ENCODE assay signal across 9 cellular contexts in genomic region chr16:4351880-4352279, GRCh38. TPM values are rescaled to one million over a fixed set of nuclear protein-coding genes. Genes with fewer than 3 reads are reported as not detected.
A peak's percentile ranks its signal among the peaks of the same experiment; 100 is the strongest.
DNase-seq lines count a peak whose midpoint lies in the region; ATAC-seq and TF ChIP-seq lines count a peak whose summit lies in the region.
"Had no signal": no experiment of that assay in that cellular context is flagged by ENCODE, and none has a peak within 500 bp of the region (broad histone marks: within the 10 kb centered on the region; RNA-seq: fewer than 3 reads in every experiment).

No MANE protein-coding gene starts in this region.

- peaks cover 31% of the 10 kb centered on the region for H3K36me3 Mint-ChIP-seq in CD8-positive, alpha-beta T cell
- H3K36me3 Mint-ChIP-seq in activated naive CD8-positive, alpha-beta T cell treated with anti-CD3 and anti-CD28 coated beads, Interleukin-2, amount 50 U/mL, for 24 hours (ENCODE audit: low read depth), result peaks cover 15% of the 10 kb centered on the region
- H3K36me3 Mint-ChIP-seq in nephron (ENCODE audit: low read depth), result peaks cover 3% of the 10 kb centered on the region

- H3K4me1 Mint-ChIP-seq in CD8-positive, alpha-beta T cell (ENCODE audit: low read depth), result peaks cover 38% of the 10 kb centered on the region
- H3K4me1 Mint-ChIP-seq in activated naive CD8-positive, alpha-beta T cell treated with anti-CD3 and anti-CD28 coated beads, Interleukin-2, amount 50 U/mL, for 24 hours, result peaks cover 27% of the 10 kb centered on the region
- peaks cover 12% of the 10 kb centered on the region for H3K4me1 Mint-ChIP-seq in nephron

- no peaks in the 10 kb centered on the region for H3K9me3 ChIP-seq in CD8-positive, alpha-beta T cell (ENCODE audit: low read length)
- no peaks in the 10 kb centered on the region for H3K9me3 ChIP-seq in Karpas-422 (ENCODE audit: low read length)
- H3K9me3 ChIP-seq: vagina had no signal

- peaks cover 7% of the 10 kb centered on the region; the same call in 1 of the 2 replicates for H4K20me1 ChIP-seq in Karpas-422 (ENCODE audit: insufficient read depth, low read depth, low read length)

- peak overlapping the region; percentile 68 for H3K4me2 ChIP-seq in Karpas-422 (ENCODE audit: low read depth, low read length, poor library complexity, severe bottlenecking)

- POLR2A ChIA-PET in CD8-positive, alpha-beta T cell (lab: Charles Lee), result no interaction called here

- no peaks in the 10 kb centered on the region for H3K27me3 Mint-ChIP-seq in CD8-positive, alpha-beta T cell (ENCODE audit: low read depth)
- no peaks in the 10 kb centered on the region for H3K27me3 Mint-ChIP-seq in activated naive CD8-positive, alpha-beta T cell treated with anti-CD3 and anti-CD28 coated beads, Interleukin-2, amount 50 U/mL, for 24 hours
- no peaks in the 10 kb centered on the region for H3K27me3 Mint-ChIP-seq in nephron (ENCODE audit: low read depth)

- CTCF ChIA-PET in CD8-positive, alpha-beta T cell (lab: Charles Lee), result interaction anchor here (1.2 to 3.3 kb wide), 2 partner anchors 44 to 51 kb away, joined by 4 to 10 read pairs; no protein-coding TSS in a partner anchor

- DNase-seq in CD8-positive, alpha-beta T cell, result peak in 1 of 7 experiments; percentile 17
- DNase-seq in Karpas-422 (no peak), GM19240 (ENCODE audit: insufficient read length, low spot score) (no peak), OCI-M2 (lab: John Stamatoyannopoulos, UW; ENCODE audit: unreplicated experiment) (no peak)
- DNase-seq in activated naive CD8-positive, alpha-beta T cell treated with anti-CD3 and anti-CD28 coated beads, Interleukin-2, amount 50 U/mL, for 24 hours, result no peak
- DNase-seq in activated effector memory CD4-positive, alpha-beta T cell treated with anti-CD3 and anti-CD28 coated beads, Interleukin-2, amount 50 U/mL, for 16 hours, result no peak

- H3K9me2 ChIP-seq in Karpas-422 (replicated peaks; ENCODE audit: insufficient read depth, low read length), result no peaks in the 10 kb centered on the region

- no peaks in the 10 kb centered on the region for H3K36me3 ChIP-seq in CD8-positive, alpha-beta T cell (ENCODE audit: insufficient read depth, low read length)
- H3K36me3 ChIP-seq in Karpas-422 (ENCODE audit: insufficient read depth, low read length), result peaks cover 19% of the 10 kb centered on the region; the same call in 1 of the 2 replicates
- H3K36me3 ChIP-seq: vagina had no signal

- intact Hi-C loops in CD8-positive, alpha-beta T cell (cut with DNase I, micrococcal nuclease), result loop anchor here (1.0 to 2.0 kb wide), 7 partner anchors 19 to 264 kb away; partner anchors contain the start of genes CORO7 (in 1 of the 2), DNAJA3 (in 1 of the 2), HMOX2 (in 1 of the 2) and TFAP4 (in 1 of the 2)

- peak overlapping the region; percentile 63; the same call in 1 of the 2 replicates for H2AFZ ChIP-seq in Karpas-422 (ENCODE audit: low read length)

- no peak overlapping the region for H3K27ac ChIP-seq in CD8-positive, alpha-beta T cell (ENCODE audit: low read depth, low read length)
- peak overlapping the region; percentile 71 for H3K27ac ChIP-seq in Karpas-422 (ENCODE audit: low read length)
- H3K27ac ChIP-seq: vagina had no signal

- H3K27ac Mint-ChIP-seq in CD8-positive, alpha-beta T cell, result peak overlapping the region; percentile 87
- peak overlapping the region; percentile 95 for H3K27ac Mint-ChIP-seq in activated naive CD8-positive, alpha-beta T cell treated with anti-CD3 and anti-CD28 coated beads, Interleukin-2, amount 50 U/mL, for 24 hours
- peak overlapping the region in 2 of 3 experiments; percentile 37 to 89 for H3K27ac Mint-ChIP-seq in nephron

- ATAC-seq in CD8-positive, alpha-beta T cell, result no peak
- ATAC-seq in activated naive CD8-positive, alpha-beta T cell treated with anti-CD3 and anti-CD28 coated beads, Interleukin-2, amount 50 U/mL, for 24 hours, result no peak
- no peak for ATAC-seq in HG02885 (IDR thresholded peaks at IDR 0.05; ENCODE audit: poor library complexity, unreplicated experiment)

- no peaks in the 10 kb centered on the region for H3K27me3 ChIP-seq in CD8-positive, alpha-beta T cell (ENCODE audit: insufficient read depth, low read length)
- no peaks in the 10 kb centered on the region for H3K27me3 ChIP-seq in Karpas-422 (ENCODE audit: low read length)
- H3K27me3 ChIP-seq: vagina had no signal

- peak overlapping the region; percentile 93 for H3K4me3 Mint-ChIP-seq in CD8-positive, alpha-beta T cell
- H3K4me3 Mint-ChIP-seq in activated naive CD8-positive, alpha-beta T cell treated with anti-CD3 and anti-CD28 coated beads, Interleukin-2, amount 50 U/mL, for 24 hours, result peak overlapping the region; percentile 95
- H3K4me3 Mint-ChIP-seq in nephron, result peak overlapping the region; percentile 95 to 97 (median 95)

- H3K79me2 ChIP-seq in Karpas-422 (ENCODE audit: low read length), result peaks cover 40% of the 10 kb centered on the region

- H3K4me3 ChIP-seq in CD8-positive, alpha-beta T cell (ENCODE audit: low read depth, low read length), result no peak overlapping the region
- no peak overlapping the region for H3K4me3 ChIP-seq in Karpas-422 (ENCODE audit: low read length)

- no peaks in the 10 kb centered on the region for H3K9me3 Mint-ChIP-seq in CD8-positive, alpha-beta T cell
- no peaks in the 10 kb centered on the region for H3K9me3 Mint-ChIP-seq in activated naive CD8-positive, alpha-beta T cell treated with anti-CD3 and anti-CD28 coated beads, Interleukin-2, amount 50 U/mL, for 24 hours
- no peaks in the 10 kb centered on the region for H3K9me3 Mint-ChIP-seq in nephron

- peaks cover 16% of the 10 kb centered on the region for H3K4me1 ChIP-seq in CD8-positive, alpha-beta T cell (ENCODE audit: insufficient read depth, low read length)
- peaks cover 20% of the 10 kb centered on the region for H3K4me1 ChIP-seq in Karpas-422 (ENCODE audit: low read length)

- peak overlapping the region; percentile 52 for H3K9ac ChIP-seq in Karpas-422 (ENCODE audit: low read length)

- TF ChIP-seq CTCF in CD8-positive, alpha-beta T cell (IDR thresholded peaks at IDR 0.05), result no peak
- no peak for TF ChIP-seq CTCF in nephron (IDR thresholded peaks at IDR 0.05; ENCODE audit: unreplicated experiment in 3 of 3)

RNA-seq across cellular contexts. Expression of gene PAM16, which starts 0.8 kb away (rescaled TPM):
- total RNA-seq in CD8-positive, alpha-beta T cell, result 10 to 100 TPM; 30.9 to 31.4 TPM
- 65.6 and 126 TPM in 2 replicates for total RNA-seq in Karpas-422 (2014; rRNA removed; shearing (Covaris generic); ENCODE audit: low replicate concordance)

RNA-seq across cellular contexts. Expression of gene VASN, which starts 19.8 kb away (rescaled TPM):
- total RNA-seq in CD8-positive, alpha-beta T cell, result under 1 TPM; 0.57 to 0.83 TPM
- total RNA-seq in Karpas-422 (2014; rRNA removed; shearing (Covaris generic); ENCODE audit: low replicate concordance), result 4.1 and 8.9 TPM in 2 replicates

RNA-seq across cellular contexts. Expression of gene GLIS2, which starts 36.0 kb away (rescaled TPM):
- not detected for total RNA-seq in CD8-positive, alpha-beta T cell
- 0.07 TPM in 1 of 2 replicates, not detected in the other for total RNA-seq in Karpas-422 (2014; rRNA removed; shearing (Covaris generic); ENCODE audit: low replicate concordance)
